Comparison of ENCODE assay signal across 18 cellular contexts in the genomic region with DNA sequence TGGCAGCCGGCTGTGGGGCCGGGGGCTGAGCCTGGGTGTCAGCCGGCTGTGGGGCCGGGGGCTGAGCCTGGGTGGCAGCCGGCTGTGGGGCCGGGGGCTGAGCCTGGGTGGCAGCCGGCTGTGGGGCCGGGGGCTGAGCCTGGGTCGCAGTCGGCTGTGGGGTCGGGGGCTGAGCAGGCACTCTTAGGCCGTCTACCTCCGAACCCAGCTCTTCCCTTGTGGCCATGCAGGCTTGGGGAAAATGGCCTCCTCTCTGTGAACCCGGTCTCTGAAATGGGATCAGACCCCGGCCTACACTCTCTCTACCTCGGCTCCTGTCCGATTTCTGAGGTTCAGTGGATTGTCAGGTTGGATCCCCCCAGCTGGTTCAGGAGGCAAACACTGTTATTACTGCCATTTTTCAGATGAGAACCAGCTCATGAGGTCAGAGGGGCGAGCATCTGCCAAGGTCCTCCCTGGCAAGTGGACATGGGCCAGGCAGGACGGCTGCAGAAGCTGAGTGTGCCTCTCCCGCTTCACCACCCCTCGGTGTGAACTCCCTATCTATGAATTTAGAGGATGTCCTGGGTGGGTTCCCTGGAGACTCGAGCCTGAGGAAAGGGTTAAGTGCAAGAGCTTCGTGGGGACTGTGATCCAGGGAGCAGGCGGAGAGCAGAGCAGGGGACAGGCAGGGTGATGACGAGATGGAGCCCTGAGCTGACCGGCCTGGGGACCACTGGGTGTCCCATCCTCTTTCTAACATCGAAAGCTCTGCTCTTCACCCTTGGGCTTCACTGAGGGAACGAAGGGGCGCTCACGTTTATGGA. TPM values are rescaled to one million over a fixed set of nuclear protein-coding genes. Genes with fewer than 3 reads are reported as not detected.
A peak's percentile ranks its signal among the peaks of the same experiment; 100 is the strongest.
DNase-seq lines count a peak whose midpoint lies in the region; ATAC-seq and TF ChIP-seq lines count a peak whose summit lies in the region.
"Had no signal": no experiment of that assay in that cellular context is flagged by ENCODE, and none has a peak within 500 bp of the region (broad histone marks: within the 10 kb centered on the region; RNA-seq: fewer than 3 reads in every experiment).

No MANE protein-coding gene starts in this region.

- H3K27me3 Mint-ChIP-seq in activated naive CD8-positive, alpha-beta T cell treated with anti-CD3 and anti-CD28 coated beads, Interleukin-2, amount 10 ng/mL, durations not matched to agents 7 days and 5 days = peaks cover 12% of the 10 kb centered on the region
- H3K27me3 Mint-ChIP-seq in activated naive CD8-positive, alpha-beta T cell treated with anti-CD3 and anti-CD28 coated beads for 36 hours = peaks cover 8% of the 10 kb centered on the region

- H3K4me3 Mint-ChIP-seq in activated naive CD8-positive, alpha-beta T cell treated with anti-CD3 and anti-CD28 coated beads, Interleukin-2, amount 10 ng/mL, durations not matched to agents 7 days and 5 days = no peak overlapping the region
- H3K4me3 Mint-ChIP-seq in activated naive CD8-positive, alpha-beta T cell treated with anti-CD3 and anti-CD28 coated beads for 36 hours = no peak overlapping the region
- H3K4me3 Mint-ChIP-seq: GM23338 had no signal

- no peaks in the 10 kb centered on the region for H3K9me3 Mint-ChIP-seq in activated naive CD8-positive, alpha-beta T cell treated with anti-CD3 and anti-CD28 coated beads, Interleukin-2, amount 10 ng/mL, durations not matched to agents 7 days and 5 days
- no peaks in the 10 kb centered on the region for H3K9me3 Mint-ChIP-seq in activated naive CD8-positive, alpha-beta T cell treated with anti-CD3 and anti-CD28 coated beads for 36 hours
- H3K9me3 Mint-ChIP-seq: GM23338 had no signal

- POLR2A ChIA-PET in activated naive CD8-positive, alpha-beta T cell treated with anti-CD3 and anti-CD28 coated beads, Interleukin-2, amount 10 ng/mL, durations not matched to agents 7 days and 5 days (lab: Charles Lee) = no interaction called here

- intact Hi-C loops in adrenal gland (cut with DNase I) = no loop called here
- intact Hi-C loops in right lobe of liver (cut with DNase I) = no loop called here
- intact Hi-C loops in sigmoid colon (cut with DNase I) = no loop called here

- H3K4me1 ChIP-seq in adrenal gland (replicated peaks in 1 of 2) (no peaks in the 10 kb centered on the region), right lobe of liver (no peaks in the 10 kb centered on the region), sigmoid colon (no peaks in the 10 kb centered on the region)
- H3K4me1 ChIP-seq: A549 had no signal

- no peak overlapping the region for H3K27ac Mint-ChIP-seq in activated naive CD8-positive, alpha-beta T cell treated with anti-CD3 and anti-CD28 coated beads, Interleukin-2, amount 10 ng/mL, durations not matched to agents 7 days and 5 days
- no peak overlapping the region for H3K27ac Mint-ChIP-seq in activated naive CD8-positive, alpha-beta T cell treated with anti-CD3 and anti-CD28 coated beads for 36 hours
- H3K27ac Mint-ChIP-seq: GM23338 had no signal

- TF ChIP-seq POLR2A in adrenal gland (IDR thresholded peaks at IDR 0.05) = no peak
- TF ChIP-seq POLR2A in right lobe of liver (IDR thresholded peaks at IDR 0.05) = no peak
- TF ChIP-seq POLR2A in sigmoid colon (IDR thresholded peaks at IDR 0.05) = no peak

- ATAC-seq in activated naive CD8-positive, alpha-beta T cell treated with anti-CD3 and anti-CD28 coated beads, Interleukin-2, amount 10 ng/mL, durations not matched to agents 7 days and 5 days (ENCODE audit: low read depth) = no peak
- ATAC-seq in right lobe of liver = no peak
- ATAC-seq: A549, HCT116 had no signal

- peak; percentile 13 for DNase-seq in activated naive CD8-positive, alpha-beta T cell treated with anti-CD3 and anti-CD28 coated beads, Interleukin-2, amount 10 ng/mL, durations not matched to agents 7 days and 5 days
- no peak for DNase-seq in activated naive CD8-positive, alpha-beta T cell treated with anti-CD3 and anti-CD28 coated beads for 36 hours
- DNase-seq in adrenal gland = peak in 4 of 7 donors; percentile 4 to 35 (median 10)
- DNase-seq in right lobe of liver = peak in 2 of 3 donors; percentile 29 to 38
- peak; percentile 57 for DNase-seq in sigmoid colon
- no peak for DNase-seq in HUDEP-2 (lab: John Stamatoyannopoulos, UW; ENCODE audit: unreplicated experiment in 76 of 76)
- no peak for DNase-seq in stimulated activated CD8-positive, alpha-beta memory T cell treated with anti-CD3 and anti-CD28 coated beads, Interleukin-4, amount 100 ng/mL, for 48 hours
- DNase-seq in NCI-H526 (lab: John Stamatoyannopoulos, UW) = no peak
- DNase-seq: C1 segment of cervical spinal cord, GDM1, NCI-H1436, NCI-H2081, NCI-H774, RPMI8226 had no signal

- H3K36me3 ChIP-seq in adrenal gland (replicated peaks in 1 of 2) = no peaks in the 10 kb centered on the region
- H3K36me3 ChIP-seq in right lobe of liver = no peaks in the 10 kb centered on the region
- no peaks in the 10 kb centered on the region for H3K36me3 ChIP-seq in sigmoid colon

- TF ChIP-seq EP300 in sigmoid colon (IDR thresholded peaks at IDR 0.05) = no peak

- H3K27ac ChIP-seq in adrenal gland = no peak overlapping the region
- no peak overlapping the region for H3K27ac ChIP-seq in right lobe of liver
- H3K27ac ChIP-seq in sigmoid colon = no peak overlapping the region
- H3K27ac ChIP-seq: A549, KMS-11 had no signal

- H3K27me3 ChIP-seq in adrenal gland (no peaks in the 10 kb centered on the region), right lobe of liver (no peaks in the 10 kb centered on the region), sigmoid colon (no peaks in the 10 kb centered on the region)

- H3K36me3 Mint-ChIP-seq in activated naive CD8-positive, alpha-beta T cell treated with anti-CD3 and anti-CD28 coated beads, Interleukin-2, amount 10 ng/mL, durations not matched to agents 7 days and 5 days = no peaks in the 10 kb centered on the region
- H3K36me3 Mint-ChIP-seq in activated naive CD8-positive, alpha-beta T cell treated with anti-CD3 and anti-CD28 coated beads for 36 hours = no peaks in the 10 kb centered on the region

- H3K4me1 Mint-ChIP-seq in activated naive CD8-positive, alpha-beta T cell treated with anti-CD3 and anti-CD28 coated beads, Interleukin-2, amount 10 ng/mL, durations not matched to agents 7 days and 5 days = no peaks in the 10 kb centered on the region
- H3K4me1 Mint-ChIP-seq in activated naive CD8-positive, alpha-beta T cell treated with anti-CD3 and anti-CD28 coated beads for 36 hours = no peaks in the 10 kb centered on the region

- no peaks in the 10 kb centered on the region for H3K9me3 ChIP-seq in adrenal gland (replicated peaks in 1 of 3)
- no peaks in the 10 kb centered on the region for H3K9me3 ChIP-seq in right lobe of liver
- H3K9me3 ChIP-seq in sigmoid colon = no peaks in the 10 kb centered on the region
- H3K9me3 ChIP-seq: A549 had no signal

- TF ChIP-seq CTCF in adrenal gland (IDR thresholded peaks at IDR 0.05) = no peak
- TF ChIP-seq CTCF in right lobe of liver (IDR thresholded peaks at IDR 0.05) = no peak
- no peak for TF ChIP-seq CTCF in sigmoid colon (IDR thresholded peaks at IDR 0.05)

- H3K4me3 ChIP-seq in adrenal gland (no peak overlapping the region), right lobe of liver (no peak overlapping the region), sigmoid colon (no peak overlapping the region)
- H3K4me3 ChIP-seq: A549, GM23338 had no signal

- WGBS in adrenal gland, 4 donors = 77 to 86% (median 82%) methylated on average over 17 to 30 of the region's 30 CpGs
- WGBS in right lobe of liver (ENCODE audit: insufficient coverage, low coverage, low lambda C conversion rate, missing lambda C conversion rate) = 77% methylated on average over 6 of the region's 30 CpGs
- 80 to 85% methylated on average over 30 of the region's 30 CpGs for WGBS in sigmoid colon, 2 donors

RNA-seq across cellular contexts. Expression of gene COL18A1, which starts 10.9 kb away (rescaled TPM):
- 10 to 100 TPM; 12.5 to 12.8 TPM for total RNA-seq in activated naive CD8-positive, alpha-beta T cell treated with anti-CD3 and anti-CD28 coated beads, Interleukin-2, amount 10 ng/mL, durations not matched to agents 7 days and 5 days
- total RNA-seq in activated naive CD8-positive, alpha-beta T cell treated with anti-CD3 and anti-CD28 coated beads for 36 hours = 1 to 10 TPM; 3.5 to 4.0 TPM
- total RNA-seq in adrenal gland (100 to 1,000 TPM in 7 of 8 donors, 10 to 100 TPM in 1; 92.9 to 244 (median 141) TPM), right lobe of liver (100 to 1,000 TPM; 261 to 487 (median 297) TPM), sigmoid colon (100 to 1,000 TPM in 3 of 4 donors, 10 to 100 TPM in 1; 39.7 to 197 (median 103) TPM)
- polyA plus RNA-seq in adrenal gland (100 to 1,000 TPM in 2 of 3 donors, 10 to 100 TPM in 1; 10.9 to 201 (median 163) TPM), sigmoid colon (10 to 100 TPM in 1 of 3 donors, 1 to 10 TPM in 2; 4.4 to 34.8 (median 5.4) TPM)

Comparison
In these comparisons a context has a peak if more than half of its experiments do, and no peak if none do; other contexts are left out.
1. DNase-seq: peak in activated naive CD8-positive, alpha-beta T cell treated with anti-CD3 and anti-CD28 coated beads, Interleukin-2, amount 10 ng/mL, durations not matched to agents 7 days and 5 days (single experiment), adrenal gland (4 of 7), right lobe of liver (2 of 3) and sigmoid colon (single experiment); none in activated naive CD8-positive, alpha-beta T cell treated with anti-CD3 and anti-CD28 coated beads for 36 hours (single experiment), HUDEP-2 (0 of 76), stimulated activated CD8-positive, alpha-beta memory T cell treated with anti-CD3 and anti-CD28 coated beads, Interleukin-4, amount 100 ng/mL, for 48 hours (single experiment) and NCI-H526 (0 of 2).